ENCODE assay signal across 14 cellular contexts in the genomic region with DNA sequence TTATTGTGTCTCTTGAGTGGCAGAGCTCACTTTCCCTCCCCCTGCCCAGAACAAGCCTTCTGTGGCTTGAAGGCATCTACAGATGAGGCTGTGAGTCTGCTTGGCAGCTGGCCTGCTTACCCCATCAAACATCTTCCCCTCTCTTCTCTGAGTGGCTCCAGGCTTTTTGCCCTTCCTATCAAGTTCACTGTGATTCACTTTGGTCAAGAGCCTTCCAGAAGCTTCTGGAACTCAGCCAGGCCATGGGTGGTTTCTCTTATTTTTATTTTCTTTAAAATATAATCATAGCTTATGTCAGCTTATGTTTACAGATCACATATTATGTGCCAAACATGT.
DNase-seq lines count a peak whose midpoint lies in the region; ATAC-seq and TF ChIP-seq lines count a peak whose summit lies in the region.
"Had no signal": no experiment of that assay in that cellular context is flagged by ENCODE, and none has a peak within 500 bp of the region (broad histone marks: within the 10 kb centered on the region; RNA-seq: fewer than 3 reads in every experiment).

No MANE protein-coding gene starts in this region.

- ATAC-seq in HG02798 (IDR thresholded peaks at IDR 0.05; ENCODE audit: poor library complexity, unreplicated experiment), result no peak

- DNase-seq in AG04450 (ENCODE audit: low read depth, low spot score), result peak; percentile 16
- DNase-seq in HS-5 (ENCODE audit: low read depth), result peak; percentile 16
- DNase-seq in astrocyte of the cerebellum (ENCODE audit: low read depth), result peak; percentile 26
- DNase-seq in glomerular visceral epithelial cell (ENCODE audit: extremely low spot score), result peak; percentile 63
- DNase-seq in NCI-H1417 treated with DMSO at 0.1 percent for 48 hours (lab: John Stamatoyannopoulos, UW), result no peak
- DNase-seq in SHP77 treated with DMSO at 0.1 percent for 48 hours (lab: John Stamatoyannopoulos, UW), result no peak
- no peak for DNase-seq in activated T-cell treated with anti-CD3 and anti-CD28 coated beads, Interleukin-2, amount 50 U/mL, for 48 hours
- DNase-seq: activated naive CD4-positive, alpha-beta T cell treated with anti-CD3 and anti-CD28 coated beads, Interleukin-2, amount 10 ng/mL, durations not matched to agents 7 days and 5 days; cerebellar nuclear complex; MM.1S; WERI-Rb-1 had no signal

- H3K4me3 ChIP-seq in AG04450 (ENCODE audit: low read depth, low read length), result no peak overlapping the region
- no peak overlapping the region for H3K4me3 ChIP-seq in astrocyte of the cerebellum (ENCODE audit: low read depth, low read length)
- H3K4me3 ChIP-seq: HAP-1 had no signal

- H3K27me3 ChIP-seq in AG04450 (ENCODE audit: control insufficient read depth, insufficient read depth, low read length), result peaks cover 5% of the 10 kb centered on the region
- H3K27me3 ChIP-seq: neutrophil had no signal

- POLR2A ChIA-PET in AG04450 (lab: Yijun Ruan, JAX), result interaction anchor here (0.6 kb wide), 1 partner anchor 135 kb away, joined by 3 read pairs; no protein-coding TSS in a partner anchor

- TF ChIP-seq CTCF in AG04450 (IDR thresholded peaks at IDR 0.05; ENCODE audit: low read depth, low read length) (no peak), astrocyte of the cerebellum (IDR thresholded peaks at IDR 0.05; ENCODE audit: low read depth, low read length, missing control alignments) (no peak)

- CTCF ChIA-PET in AG04450 (lab: Charles Lee), result interaction anchor here (0.8 to 0.9 kb wide), 2 partner anchors 23 to 223 kb away, joined by 3 read pairs; no protein-coding TSS in a partner anchor

- no peaks in the 10 kb centered on the region for H3K9me3 ChIP-seq in AG04450 (ENCODE audit: control insufficient read depth, insufficient read depth, low read length)
- H3K9me3 ChIP-seq: HAP-1, neutrophil had no signal

- in situ Hi-C loops in astrocyte of the cerebellum (cut with HindIII; ENCODE audit: low sequenced_read_pairs), result no loop called here

- H3K27ac ChIP-seq in AG04450 (ENCODE audit: low read depth, low read length), result no peak overlapping the region
- H3K27ac ChIP-seq: neutrophil, WERI-Rb-1 had no signal

Comparison
In these comparisons a context has a peak if more than half of its experiments do, and no peak if none do; other contexts are left out.
1. DNase-seq: peak in AG04450 (single experiment), HS-5 (single experiment), astrocyte of the cerebellum (single experiment) and glomerular visceral epithelial cell (single experiment); none in NCI-H1417 treated with DMSO at 0.1 percent for 48 hours (single experiment), SHP77 treated with DMSO at 0.1 percent for 48 hours (single experiment) and activated T-cell treated with anti-CD3 and anti-CD28 coated beads, Interleukin-2, amount 50 U/mL, for 48 hours (0 of 2).